In genomic region chr3:149752788-149753136, GRCh38 we compare ENCODE assay signal across 8 cellular contexts. TPM values are rescaled to one million over a fixed set of nuclear protein-coding genes. Genes with fewer than 3 reads are reported as not detected.
DNase-seq lines count a peak whose midpoint lies in the region; ATAC-seq, FAIRE-seq and TF ChIP-seq lines count a peak whose summit lies in the region.

No MANE protein-coding gene starts in this region.

- ATAC-seq in GM21447 (IDR thresholded peaks at IDR 0.05; ENCODE audit: unreplicated experiment) (peak; percentile 9), HG02870 (IDR thresholded peaks at IDR 0.05; ENCODE audit: unreplicated experiment) (no peak), GM18511 (IDR thresholded peaks at IDR 0.05; ENCODE audit: unreplicated experiment) (no peak)

- H3K27me3 ChIP-seq in SJCRH30: no peaks in the 10 kb centered on the region
- H3K27me3 ChIP-seq in spleen (replicated peaks in 1 of 7): no peaks in the 10 kb centered on the region

- H3K27ac ChIP-seq in SJCRH30 (no peak overlapping the region), spleen (peak overlapping the region in 7 of 8 donors; percentile 30 to 87 (median 84))

- TF ChIP-seq CTCF in fibroblast of villous mesenchyme (IDR thresholded peaks at IDR 0.05; ENCODE audit: insufficient read depth, low read depth, low read length): no peak
- TF ChIP-seq CTCF in spleen (IDR thresholded peaks at IDR 0.05 in 8 of 11, conservative IDR thresholded peaks at IDR 0.05 in 3 of 11): no peak

- H3K9me3 ChIP-seq in SJCRH30 (replicated peaks) (no peaks in the 10 kb centered on the region), spleen (no peaks in the 10 kb centered on the region)

- peak overlapping the region; percentile 85 for H3K4me3 ChIP-seq in SJCRH30
- peak overlapping the region; percentile 94 for H3K4me3 ChIP-seq in fibroblast of villous mesenchyme (ENCODE audit: low read depth, low read length)
- H3K4me3 ChIP-seq in spleen: peak overlapping the region; percentile 49 to 87 (median 78)

- intact Hi-C loops in spleen (cut with DNase I; ENCODE audit: low total_unique reads): no loop called here

- in situ Hi-C loops in KBM-7 (cut with MboI; ENCODE audit: low pct_unique_long_range_greater_than_20kb, low sequenced_read_pairs): no loop called here

- peaks cover 17% of the 10 kb centered on the region for H3K36me3 ChIP-seq in SJCRH30
- H3K36me3 ChIP-seq in spleen: peaks cover 0 to 34% (median 17%) of the 10 kb centered on the region in 6 donors

- TF ChIP-seq POLR2A in spleen (IDR thresholded peaks at IDR 0.05) (no peak), H54 (IDR thresholded peaks at IDR 0.05; ENCODE audit: low read depth, low read length) (no peak)

- DNase-seq in SJCRH30 (no peak), fibroblast of villous mesenchyme (ENCODE audit: low read depth) (no peak), spleen (no peak), KBM-7 (no peak), H54 (ENCODE audit: insufficient read length, low spot score) (no peak)

- FAIRE-seq in H54 (lab: Jason Lieb, UNC): no peak

- peaks cover 9% of the 10 kb centered on the region for H3K4me1 ChIP-seq in SJCRH30
- H3K4me1 ChIP-seq in spleen: peaks cover 8 to 42% (median 25%) of the 10 kb centered on the region in 6 donors

RNA-seq across cellular contexts. Expression of gene COMMD2, which starts 0.5 kb away (rescaled TPM):
- 50.6 and 58.1 TPM in 2 replicates for total RNA-seq in SJCRH30 (2014; rRNA removed; shearing (Covaris generic))
- total RNA-seq in fibroblast of villous mesenchyme: 28.3 and 34.5 TPM in 2 replicates
- 10 to 100 TPM; 22.4 to 36.1 (median 31.9) TPM for total RNA-seq in spleen
- polyA plus RNA-seq in spleen: 10 to 100 TPM in 1 of 3 donors, 1 to 10 TPM in 2; 8.9 to 12.5 (median 9.9) TPM

RNA-seq across cellular contexts. Expression of gene ANKUB1, which starts 39.6 kb away (rescaled TPM):
- not detected in 2 replicates for total RNA-seq in SJCRH30 (2014; rRNA removed; shearing (Covaris generic))
- total RNA-seq in fibroblast of villous mesenchyme (not detected in 2 replicates), spleen (not detected)
- under 1 TPM in 2 of 3 donors, not detected in 1; 0.03 to 0.10 TPM for polyA plus RNA-seq in spleen
